21 cellular contexts compared by ENCODE assay signal in genomic region chr12:49055092-49055491, GRCh38. TPM values are rescaled to one million over a fixed set of nuclear protein-coding genes. Genes with fewer than 3 reads are reported as not detected.
DNase-seq lines count a peak whose midpoint lies in the region; ATAC-seq and TF ChIP-seq lines count a peak whose summit lies in the region.
"Had no signal": no experiment of that assay in that cellular context is flagged by ENCODE, and none has a peak within 500 bp of the region (broad histone marks: within the 10 kb centered on the region; RNA-seq: fewer than 3 reads in every experiment).

No MANE protein-coding gene starts in this region.

- ATAC-seq in SK-N-SH treated with all-trans-retinoic acid at 6 μM for 48 hours (no peak), right cardiac atrium (no peak), HG03520 (IDR thresholded peaks at IDR 0.05; ENCODE audit: unreplicated experiment) (no peak)
- ATAC-seq: activated CD4-positive, CD25-positive, alpha-beta regulatory T cell treated with anti-CD3 and anti-CD28 coated beads, Interleukin-2, amount 50 U/mL, for 24 hours; pancreas had no signal

- H2AFZ ChIP-seq in SK-N-SH (ENCODE audit: low read depth) (no peak overlapping the region), Loucy (ENCODE audit: low read length) (no peak overlapping the region)

- intact Hi-C loops in posterior vena cava (cut with DNase I) = no loop called here
- intact Hi-C loops in right cardiac atrium (cut with DNase I) = no loop called here

- no peaks in the 10 kb centered on the region for H3K9me3 Mint-ChIP-seq in endodermal cell
- H3K9me3 Mint-ChIP-seq: T-helper 1 cell treated with Interleukin-12 subunit alpha and Interleukin-12 subunit beta and Interleukin-4 antibody, amounts not matched to agents 30 μg/mL and 1 μg/mL, for 36 hours had no signal

- TF ChIP-seq CTCF in SK-N-SH (IDR thresholded peaks at IDR 0.05) (no peak), Loucy (conservative IDR thresholded peaks at IDR 0.05; ENCODE audit: low read length) (no peak), endodermal cell (conservative IDR thresholded peaks at IDR 0.05) (no peak), WERI-Rb-1 (IDR thresholded peaks at IDR 0.05; ENCODE audit: low read depth, low read length) (no peak)

- no peak overlapping the region for H3K4me3 Mint-ChIP-seq in endodermal cell

- 91% methylated on average over 4 of the region's 4 CpGs for WGBS in SK-N-SH (ENCODE audit: low lambda C conversion rate)
- WGBS in endodermal cell (ENCODE audit: insufficient coverage in 1 of 2, insufficient read length in 1 of 2), 2 experiments = 97 to 100% methylated on average over 4 of the region's 4 CpGs
- 74% methylated on average over 4 of the region's 4 CpGs for WGBS in right cardiac atrium

- H3K27ac ChIP-seq in SK-N-SH (ENCODE audit: low read depth in 2 of 2, low read length in 1 of 2) (no peak overlapping the region), endodermal cell (ENCODE audit: low read depth, low read length) (no peak overlapping the region), right cardiac atrium (ENCODE audit: low read length) (no peak overlapping the region), WERI-Rb-1 (no peak overlapping the region)
- H3K27ac ChIP-seq: cardiac muscle cell, KMS-11, pancreas, transverse colon had no signal

- H3K27me3 ChIP-seq in SK-N-SH (ENCODE audit: insufficient read depth) (no peaks in the 10 kb centered on the region), Loucy (ENCODE audit: insufficient read depth, low read length, poor library complexity, severe bottlenecking) (peaks cover 9% of the 10 kb centered on the region), endodermal cell (ENCODE audit: control insufficient read depth, insufficient read depth, low read length, poor library complexity, severe bottlenecking) (no peaks in the 10 kb centered on the region), right cardiac atrium (ENCODE audit: control insufficient read depth, insufficient read depth) (no peaks in the 10 kb centered on the region), WERI-Rb-1 (ENCODE audit: insufficient read depth, low read depth, severe bottlenecking) (no peaks in the 10 kb centered on the region)
- H3K27me3 ChIP-seq: cardiac muscle cell, pancreas, transverse colon had no signal

- no peak for DNase-seq in SK-N-SH
- no peak for DNase-seq in endodermal cell
- peak; percentile 29 for DNase-seq in posterior vena cava (ENCODE audit: low spot score)
- no peak for DNase-seq in right cardiac atrium
- no peak for DNase-seq in WERI-Rb-1
- DNase-seq: activated naive CD4-positive, alpha-beta T cell treated with anti-CD3 and anti-CD28 coated beads, Interleukin-2, amount 50 U/mL, for 16 hours; effector CD8-positive, alpha-beta T cell; EL; hippocampal formation; NCI-H345; SHP77; small intestine; transverse colon had no signal

- H3F3A ChIP-seq in SK-N-SH (replicated peaks; ENCODE audit: insufficient read depth) (peaks cover 13% of the 10 kb centered on the region), Loucy (ENCODE audit: low read depth) (no peaks in the 10 kb centered on the region)

- H3K9me2 ChIP-seq in SK-N-SH (no peaks in the 10 kb centered on the region), Loucy (replicated peaks; ENCODE audit: low read depth, low read length) (no peaks in the 10 kb centered on the region)

- H3K4me1 Mint-ChIP-seq in endodermal cell = peaks cover 39% of the 10 kb centered on the region

- no peaks in the 10 kb centered on the region for H3K27me3 Mint-ChIP-seq in endodermal cell (ENCODE audit: insufficient read depth)

- H3K4me2 ChIP-seq in SK-N-SH (0 out of 2 replicates have a peak overlapping the region, but pooled peaks have one; percentile 96), Loucy (ENCODE audit: low read depth, low read length, poor library complexity, severe bottlenecking) (peak overlapping the region; percentile 99)
- H3K4me2 ChIP-seq: KMS-11 had no signal

- TF ChIP-seq EP300 in SK-N-SH (IDR thresholded peaks at IDR 0.05; ENCODE audit: borderline replicate concordance in 1 of 2, low read depth in 1 of 2, low read length in 1 of 2) = no peak

- peak overlapping the region; percentile 67 for H3K27ac Mint-ChIP-seq in endodermal cell

- peaks cover 21 to 53% of the 10 kb centered on the region in 2 experiments for H3K36me3 ChIP-seq in SK-N-SH (replicated peaks in 1 of 2; ENCODE audit: control insufficient read depth in 1 of 2, insufficient read depth in 2 of 2, low read length in 1 of 2)
- H3K36me3 ChIP-seq in Loucy (ENCODE audit: insufficient read depth, low read length) = peaks cover 52% of the 10 kb centered on the region
- H3K36me3 ChIP-seq in endodermal cell (ENCODE audit: control insufficient read depth, insufficient read depth, low read length) = peaks cover 53% of the 10 kb centered on the region
- H3K36me3 ChIP-seq in WERI-Rb-1 = peaks cover 77% of the 10 kb centered on the region

- POLR2A ChIA-PET in SK-N-SH (lab: Yijun Ruan, JAX) = no interaction called here

- H4K20me1 ChIP-seq in SK-N-SH (ENCODE audit: insufficient read depth) (peaks cover 74% of the 10 kb centered on the region), Loucy (ENCODE audit: insufficient read depth, low read length, poor library complexity, severe bottlenecking) (peaks cover 91% of the 10 kb centered on the region)

- H3K4me3 ChIP-seq in SK-N-SH (ENCODE audit: low read depth in 2 of 2, low read length in 1 of 2) (no peak overlapping the region), Loucy (ENCODE audit: low read length, poor library complexity, severe bottlenecking) (peak overlapping the region; percentile 86), endodermal cell (ENCODE audit: low read length) (no peak overlapping the region), right cardiac atrium (ENCODE audit: low read length) (no peak overlapping the region), WERI-Rb-1 (ENCODE audit: low read depth, low read length) (no peak overlapping the region)
- H3K4me3 ChIP-seq: cardiac muscle cell had no signal

- no peak for TF ChIP-seq RAD21 in SK-N-SH (IDR thresholded peaks at IDR 0.05; ENCODE audit: low read length)

- peaks cover 56% of the 10 kb centered on the region for H3K36me3 Mint-ChIP-seq in endodermal cell (ENCODE audit: low read depth)

- H3K9ac ChIP-seq in SK-N-SH (no peak overlapping the region), Loucy (ENCODE audit: low read depth, low read length, poor library complexity, severe bottlenecking) (peak overlapping the region; percentile 94), endodermal cell (ENCODE audit: extremely low read depth, low read length, poor library complexity, severe bottlenecking) (no peak overlapping the region)
- H3K9ac ChIP-seq: KMS-11 had no signal

- H3K4me1 ChIP-seq in SK-N-SH (ENCODE audit: control insufficient read depth in 1 of 2, insufficient read depth in 2 of 2, low read depth in 1 of 2, low read length in 1 of 2) (peaks cover 19 to 35% of the 10 kb centered on the region in 2 experiments), Loucy (ENCODE audit: insufficient read depth, low read length, poor library complexity, severe bottlenecking) (peaks cover 26% of the 10 kb centered on the region), endodermal cell (ENCODE audit: control insufficient read depth, insufficient read depth, low read length) (peaks cover 4% of the 10 kb centered on the region), right cardiac atrium (ENCODE audit: control insufficient read depth, insufficient read depth, low read length) (peaks cover 11% of the 10 kb centered on the region)

- CTCF ChIA-PET in SK-N-SH (lab: Yijun Ruan, JAX) = interaction anchor here (0.8 to 8.1 kb wide), 8 partner anchors 10 to 120 kb away, joined by 3 to 49 read pairs (median 5); no protein-coding TSS in a partner anchor

- peaks cover 72% of the 10 kb centered on the region for H3K79me2 ChIP-seq in SK-N-SH (ENCODE audit: insufficient read depth)
- H3K79me2 ChIP-seq in Loucy (ENCODE audit: insufficient read depth, low read length) = peaks cover 86% of the 10 kb centered on the region

- H3K9me3 ChIP-seq in SK-N-SH = no peaks in the 10 kb centered on the region
- no peaks in the 10 kb centered on the region for H3K9me3 ChIP-seq in Loucy (ENCODE audit: insufficient read depth, low read depth, low read length)
- no peaks in the 10 kb centered on the region for H3K9me3 ChIP-seq in endodermal cell (ENCODE audit: control insufficient read depth, low read length)
- H3K9me3 ChIP-seq in right cardiac atrium (ENCODE audit: control insufficient read depth, low read length) = no peaks in the 10 kb centered on the region
- H3K9me3 ChIP-seq in WERI-Rb-1 (ENCODE audit: severe bottlenecking) = no peaks in the 10 kb centered on the region
- H3K9me3 ChIP-seq: pancreas, transverse colon had no signal

RNA-seq across cellular contexts. Expression of gene KMT2D, which starts 5.5 kb away (rescaled TPM):
- polyA plus RNA-seq in SK-N-SH (2012; rRNA removed) = 16.3 and 30.5 TPM in 2 replicates
- polyA plus RNA-seq in SK-N-SH (2012; cell fraction: cytosol; rRNA removed) = 12.4 and 21.2 TPM in 2 replicates
- 73.8 and 91.4 TPM in 2 replicates for polyA plus RNA-seq in SK-N-SH (2012; cell fraction: nucleus; rRNA removed)
- 100 to 1,000 TPM; 118 to 123 TPM for total RNA-seq in endodermal cell
- 30.1 TPM for polyA plus RNA-seq in endodermal cell (2013, experiment 1 of 2)
- polyA plus RNA-seq in endodermal cell (2013, experiment 2 of 2) = 36.6 TPM
- 10 to 100 TPM; 59.5 to 63.3 TPM for total RNA-seq in posterior vena cava
- total RNA-seq in right cardiac atrium = 10 to 100 TPM; 38.8 to 53.5 (median 46.2) TPM
- polyA plus RNA-seq in right cardiac atrium = 43.1 TPM

RNA-seq across cellular contexts. Expression of gene RHEBL1, which starts 14.7 kb away (rescaled TPM):
- polyA plus RNA-seq in SK-N-SH (2012; rRNA removed) = 2.2 and 2.3 TPM in 2 replicates
- polyA plus RNA-seq in SK-N-SH (2012; cell fraction: cytosol; rRNA removed) = 1.6 and 2.9 TPM in 2 replicates
- polyA plus RNA-seq in SK-N-SH (2012; cell fraction: nucleus; rRNA removed) = 1.4 and 2.4 TPM in 2 replicates
- 1 to 10 TPM; 2.5 to 3.2 TPM for total RNA-seq in endodermal cell
- 4.1 TPM for polyA plus RNA-seq in endodermal cell (2013, experiment 1 of 2)
- polyA plus RNA-seq in endodermal cell (2013, experiment 2 of 2) = 3.7 TPM
- total RNA-seq in posterior vena cava = under 1 TPM in 1 of 2 donors, not detected in 1; 0.38 TPM
- total RNA-seq in right cardiac atrium = under 1 TPM in 2 of 4 donors, not detected in 2; 0.21 to 0.31 TPM
- 0.59 TPM for polyA plus RNA-seq in right cardiac atrium
- total RNA-seq: transverse colon had no signal

RNA-seq across cellular contexts. Expression of gene PRKAG1, which starts 36.5 kb away (rescaled TPM):
- polyA plus RNA-seq in SK-N-SH (2012; rRNA removed) = 75.1 and 113 TPM in 2 replicates
- polyA plus RNA-seq in SK-N-SH (2012; cell fraction: cytosol; rRNA removed) = 90.8 and 99.1 TPM in 2 replicates
- 50.3 and 85.4 TPM in 2 replicates for polyA plus RNA-seq in SK-N-SH (2012; cell fraction: nucleus; rRNA removed)
- 10 to 100 TPM; 27.6 to 38.1 TPM for total RNA-seq in endodermal cell
- 45.4 TPM for polyA plus RNA-seq in endodermal cell (2013, experiment 1 of 2)
- 36.6 TPM for polyA plus RNA-seq in endodermal cell (2013, experiment 2 of 2)
- 10 to 100 TPM; 52.2 to 57.3 TPM for total RNA-seq in posterior vena cava
- total RNA-seq in right cardiac atrium = 10 to 100 TPM; 65.7 to 88.9 (median 80.7) TPM
- polyA plus RNA-seq in right cardiac atrium = 72.4 TPM

RNA-seq across cellular contexts. Expression of gene DHH, which starts 39.5 kb away (rescaled TPM):
- polyA plus RNA-seq in SK-N-SH (2012; rRNA removed) (0.08 and 0.13 TPM in 2 replicates), right cardiac atrium (0.54 TPM)
- 0.03 and 0.08 TPM in 2 replicates for polyA plus RNA-seq in SK-N-SH (2012; cell fraction: cytosol; rRNA removed)
- polyA plus RNA-seq in SK-N-SH (2012; cell fraction: nucleus; rRNA removed) = 0.12 and 0.14 TPM in 2 replicates
- total RNA-seq in endodermal cell (under 1 TPM; 0.15 to 0.51 TPM), posterior vena cava (1 to 10 TPM in 1 of 2 donors, under 1 TPM in 1; 0.93 to 2.7 TPM), right cardiac atrium (1 to 10 TPM in 1 of 4 donors, under 1 TPM in 3; 0.35 to 1.7 (median 0.68) TPM)
- 0.18 TPM for polyA plus RNA-seq in endodermal cell (2013, experiment 1 of 2)
- polyA plus RNA-seq in endodermal cell (2013, experiment 2 of 2) = 0.21 TPM
- polyA plus RNA-seq: cardiac muscle cell had no signal

RNA-seq across cellular contexts. Expression of gene LMBR1L, which starts 55.6 kb away (rescaled TPM):
- polyA plus RNA-seq in SK-N-SH (2012; rRNA removed) = 43.0 and 61.4 TPM in 2 replicates
- 21.9 and 25.6 TPM in 2 replicates for polyA plus RNA-seq in SK-N-SH (2012; cell fraction: cytosol; rRNA removed)
- 223 and 317 TPM in 2 replicates for polyA plus RNA-seq in SK-N-SH (2012; cell fraction: nucleus; rRNA removed)
- total RNA-seq in endodermal cell = 10 to 100 TPM; 89.5 to 98.6 TPM
- polyA plus RNA-seq in endodermal cell (2013, experiment 1 of 2) = 124 TPM
- polyA plus RNA-seq in endodermal cell (2013, experiment 2 of 2) = 83.6 TPM
- total RNA-seq in posterior vena cava = 10 to 100 TPM; 37.7 to 40.8 TPM
- total RNA-seq in right cardiac atrium = 10 to 100 TPM; 26.7 to 45.3 (median 34.6) TPM
- 25.6 TPM for polyA plus RNA-seq in right cardiac atrium
